ENCODE assay signal across 10 cellular contexts in the genomic region with DNA sequence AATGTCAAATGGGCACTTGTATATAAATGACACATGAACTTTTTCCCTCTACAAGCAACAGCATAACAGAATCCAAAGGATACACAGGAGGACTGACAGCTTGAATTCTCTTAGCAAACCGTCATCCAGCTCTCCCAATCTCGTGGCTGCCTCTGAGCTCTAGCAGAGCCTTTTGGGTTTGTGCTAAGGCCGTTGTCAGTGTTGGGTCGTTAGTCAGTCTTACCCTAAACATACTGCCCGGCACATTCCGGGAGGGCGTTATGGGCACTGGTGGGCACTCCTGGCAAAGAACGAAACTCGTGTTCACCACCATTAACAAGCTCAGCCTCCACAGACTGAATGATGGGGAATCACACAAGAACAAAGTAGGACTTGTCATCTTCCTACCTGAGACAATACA. TPM values are rescaled to one million over a fixed set of nuclear protein-coding genes. Genes with fewer than 3 reads are reported as not detected.
"Had no signal": no experiment of that assay in that cellular context is flagged by ENCODE, and none has a peak within 500 bp of the region (broad histone marks: within the 10 kb centered on the region; RNA-seq: fewer than 3 reads in every experiment).

No MANE protein-coding gene starts in this region.

- H3K36me3 ChIP-seq: HAP-1 had no signal

- H3K27ac ChIP-seq: GM23248 had no signal

- H3K9me3 ChIP-seq: HAP-1 had no signal

- H3K4me3 Mint-ChIP-seq: GM23338, H9, HFFc6 had no signal

- H3K9me3 Mint-ChIP-seq: GM23338, H9, HFFc6 had no signal

- H3K4me1 ChIP-seq: HAP-1 had no signal

- H3K9ac ChIP-seq: GM23248 had no signal

- ATAC-seq: GM23338, HCT116 had no signal

- DNase-seq: GM23248, GOT3, H7, H9, HCEC 1CT, HFFc6 had no signal

- H3K4me3 ChIP-seq: GM23248, GM23338, HAP-1 had no signal

- H3K27ac Mint-ChIP-seq: GM23338, HFFc6 had no signal

RNA-seq across cellular contexts. Expression of a gene that starts 19.6 kb away (rescaled TPM):
- total RNA-seq: H1, HFFc6 had no signal
